In the genomic region with DNA sequence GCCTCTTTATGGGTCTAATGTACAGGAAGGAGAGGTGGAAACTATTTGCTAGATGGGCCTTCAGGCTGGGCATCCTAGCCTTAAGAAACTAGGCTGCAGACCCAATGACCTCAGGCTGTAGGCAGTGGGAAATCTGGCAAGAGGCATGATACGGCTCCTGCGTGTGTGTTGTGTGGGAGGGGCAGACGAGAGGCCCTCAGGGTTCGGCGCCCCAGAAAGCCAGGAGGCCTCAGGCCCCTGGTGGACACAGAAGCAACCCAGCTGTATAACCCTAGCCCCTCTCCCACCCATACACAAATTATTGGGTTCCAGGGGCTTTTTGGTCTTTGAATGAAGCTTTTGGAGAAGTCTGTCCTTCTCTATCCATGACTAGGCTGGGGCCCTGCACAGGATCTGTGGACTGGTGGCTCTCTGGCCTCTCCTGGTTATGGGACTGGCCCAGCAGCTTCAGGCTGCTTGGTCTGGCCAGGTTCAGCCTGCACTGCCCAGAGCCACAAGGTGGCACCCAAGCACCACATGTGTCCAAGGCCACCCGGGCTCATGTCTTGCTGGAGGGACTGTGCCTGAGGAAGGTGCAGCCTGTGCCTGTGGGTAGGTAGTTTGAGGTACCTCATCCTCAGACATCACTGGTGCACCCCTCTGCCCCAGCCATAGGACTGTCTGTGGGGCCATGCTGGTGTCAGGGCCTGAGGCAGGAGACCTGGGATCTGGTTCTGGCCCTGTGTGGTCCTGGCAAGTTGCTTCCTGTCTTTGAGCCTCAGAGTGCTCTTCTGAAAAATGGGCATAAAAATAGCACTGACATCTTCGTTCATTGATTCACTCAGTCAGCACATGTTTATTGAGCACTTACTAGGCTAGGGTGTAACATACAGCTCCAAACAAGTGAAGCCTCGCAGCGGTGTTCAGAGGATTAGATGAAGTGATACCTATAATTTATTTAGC, we compare ENCODE assay signal across 10 cellular contexts.
A peak's percentile ranks its signal among the peaks of the same experiment; 100 is the strongest.
DNase-seq lines count a peak whose midpoint lies in the region; ATAC-seq, FAIRE-seq and TF ChIP-seq lines count a peak whose summit lies in the region.
"Had no signal": no experiment of that assay in that cellular context is flagged by ENCODE, and none has a peak within 500 bp of the region (broad histone marks: within the 10 kb centered on the region; RNA-seq: fewer than 3 reads in every experiment).

No MANE protein-coding gene starts in this region.

- peak; percentile 50 for TF ChIP-seq CTCF in coronary artery (IDR thresholded peaks at IDR 0.05)
- peak; percentile 76 for TF ChIP-seq CTCF in type B pancreatic cell (conservative IDR thresholded peaks at IDR 0.05)

- peak; percentile 80 for ATAC-seq in GM21390 (IDR thresholded peaks at IDR 0.05; ENCODE audit: unreplicated experiment)

- H3K27me3 Mint-ChIP-seq in type B pancreatic cell, result no peaks in the 10 kb centered on the region

- no peaks in the 10 kb centered on the region for H3K36me3 Mint-ChIP-seq in type B pancreatic cell
- H3K36me3 Mint-ChIP-seq: CD4-positive, CD25-positive, alpha-beta regulatory T cell had no signal

- H3K4me1 Mint-ChIP-seq in type B pancreatic cell (ENCODE audit: unreplicated experiment), result no peaks in the 10 kb centered on the region
- H3K4me1 Mint-ChIP-seq: CD4-positive, CD25-positive, alpha-beta regulatory T cell had no signal

- H3K4me3 Mint-ChIP-seq in type B pancreatic cell, result no peak overlapping the region
- H3K4me3 Mint-ChIP-seq: central memory CD8-positive, alpha-beta T cell had no signal

- H3K9me3 Mint-ChIP-seq in type B pancreatic cell, result no peaks in the 10 kb centered on the region
- H3K9me3 Mint-ChIP-seq: CD4-positive, CD25-positive, alpha-beta regulatory T cell; central memory CD8-positive, alpha-beta T cell had no signal

- no peak overlapping the region for H3K27ac Mint-ChIP-seq in type B pancreatic cell
- H3K27ac Mint-ChIP-seq: CD4-positive, CD25-positive, alpha-beta regulatory T cell had no signal

- H3K4me3 ChIP-seq in coronary artery, result no peak overlapping the region

- H3K27ac ChIP-seq in coronary artery, result no peak overlapping the region

- FAIRE-seq in HTR-8/SVneo (lab: Jason Lieb, UNC), result peak; percentile 95

- DNase-seq in NCI-H2081 (lab: John Stamatoyannopoulos, UW) (peak; percentile 12 to 36), NCI-H2081 treated with DMSO at 0.1 percent for 48 hours (lab: John Stamatoyannopoulos, UW) (no peak), HTR-8/SVneo (ENCODE audit: insufficient read length, low spot score) (peak; percentile 81), SHP77 (lab: John Stamatoyannopoulos, UW) (peak; percentile 53 to 66), coronary artery (ENCODE audit: low spot score) (peak; percentile 71), lung microvascular endothelial cell (ENCODE audit: low read depth in 2 of 2) (peak; percentile 70 to 74), type B pancreatic cell (ENCODE audit: extremely low spot score, unreplicated experiment) (no peak)

Comparison
In these comparisons a context has a peak if more than half of its experiments do, and no peak if none do; other contexts are left out.
1. DNase-seq: peak in NCI-H2081 (2 of 2), HTR-8/SVneo (single experiment), SHP77 (2 of 2), coronary artery (single experiment) and lung microvascular endothelial cell (2 of 2); none in NCI-H2081 treated with DMSO at 0.1 percent for 48 hours (single experiment) and type B pancreatic cell (single experiment).